35 cellular contexts compared by ENCODE assay signal in genomic region chr10:53447576-53447975, GRCh38.
"Had no signal": no experiment of that assay in that cellular context is flagged by ENCODE, and none has a peak within 500 bp of the region (broad histone marks: within the 10 kb centered on the region; RNA-seq: fewer than 3 reads in every experiment).

No MANE protein-coding gene starts in this region.

- H3K27ac ChIP-seq: adrenal gland, ascending aorta, cardiac muscle cell, VCaP had no signal

- H3K27me3 ChIP-seq: adrenal gland, ascending aorta, cardiac muscle cell had no signal

- FAIRE-seq: TTC549 had no signal

- H3K4me3 Mint-ChIP-seq: activated B cell treated with CpG ODN at 0.5 μM for 24 hours; activated CD4-positive, alpha-beta memory T cell treated with anti-CD3 and anti-CD28 coated beads for 36 hours; activated CD4-positive, alpha-beta T cell treated with anti-CD3 and anti-CD28 coated beads, Interleukin-2, amount 10 ng/mL, durations not matched to agents 24 days and 14 days; activated CD8-positive, alpha-beta memory T cell treated with anti-CD3 and anti-CD28 coated beads, Interleukin-2, amount 10 ng/mL, durations not matched to agents 7 days and 5 days; activated CD8-positive, alpha-beta T cell treated with anti-CD3 and anti-CD28 coated beads, Interleukin-2, amount 10 ng/mL, durations not matched to agents 7 days and 5 days; activated naive CD4-positive, alpha-beta T cell treated with anti-CD3 and anti-CD28 coated beads for 36 hours; activated naive CD8-positive, alpha-beta T cell treated with anti-CD3 and anti-CD28 coated beads for 36 hours; activated T-cell treated with anti-CD3 and anti-CD28 coated beads, Interleukin-2, amount 50 U/mL, for 4 hours; activated T-cell treated with anti-CD3 and anti-CD28 coated beads, Interleukin-2, amount 50 U/mL, for 72 hours; activated T-helper 1 cell treated with anti-CD3 and anti-CD28 coated beads, Interleukin-12 subunit alpha, Interleukin-12 subunit beta, Interleukin-2, Interleukin-4 antibody, amounts not matched to agents 30 ng/mL and 10 ng/mL and 1 ng/mL, durations not matched to agents 14 hours and 24 hours and 36 hours; activated T-helper 17 cell treated with anti-CD3 and anti-CD28 coated beads, Interleukin-2, amount 50 U/mL, for 72 hours; brain; central memory CD8-positive, alpha-beta T cell; T-helper 1 cell treated with Interleukin-12 subunit alpha and Interleukin-12 subunit beta and Interleukin-4 antibody, amounts not matched to agents 30 μg/mL and 1 μg/mL, for 36 hours had no signal

- ATAC-seq: activated CD8-positive, alpha-beta memory T cell treated with anti-CD3 and anti-CD28 coated beads, Interleukin-2, amount 10 ng/mL, durations not matched to agents 7 days and 5 days; activated CD8-positive, alpha-beta T cell treated with anti-CD3 and anti-CD28 coated beads, Interleukin-2, amount 10 ng/mL, durations not matched to agents 7 days and 5 days; activated naive CD4-positive, alpha-beta T cell treated with anti-CD3 and anti-CD28 coated beads, Interleukin-2, amount 50 U/mL, for 72 hours; activated T-cell treated with anti-CD3 and anti-CD28 coated beads, Interleukin-2, amount 50 U/mL, for 4 hours; activated T-cell treated with anti-CD3 and anti-CD28 coated beads, Interleukin-2, amount 50 U/mL, for 72 hours; activated T-helper 17 cell treated with anti-CD3 and anti-CD28 coated beads, Interleukin-2, amount 50 U/mL, for 72 hours had no signal

- H3K36me3 ChIP-seq: adrenal gland, ascending aorta, cardiac muscle cell had no signal

- H3K4me1 ChIP-seq: adrenal gland, ascending aorta had no signal

- H3K9me3 ChIP-seq: adrenal gland, ascending aorta had no signal

- H3K27ac Mint-ChIP-seq: activated B cell treated with CpG ODN at 0.5 μM for 24 hours; activated CD4-positive, alpha-beta memory T cell treated with anti-CD3 and anti-CD28 coated beads for 36 hours; activated CD4-positive, alpha-beta T cell treated with anti-CD3 and anti-CD28 coated beads, Interleukin-2, amount 10 ng/mL, durations not matched to agents 24 days and 14 days; activated CD8-positive, alpha-beta memory T cell treated with anti-CD3 and anti-CD28 coated beads, Interleukin-2, amount 10 ng/mL, durations not matched to agents 7 days and 5 days; activated CD8-positive, alpha-beta T cell treated with anti-CD3 and anti-CD28 coated beads, Interleukin-2, amount 10 ng/mL, durations not matched to agents 7 days and 5 days; activated naive CD4-positive, alpha-beta T cell treated with anti-CD3 and anti-CD28 coated beads for 36 hours; activated naive CD4-positive, alpha-beta T cell treated with anti-CD3 and anti-CD28 coated beads, Interleukin-2, amount 50 U/mL, for 72 hours; activated naive CD8-positive, alpha-beta T cell treated with anti-CD3 and anti-CD28 coated beads for 36 hours; activated T-cell treated with anti-CD3 and anti-CD28 coated beads, Interleukin-2, amount 50 U/mL, for 72 hours; activated T-helper 1 cell treated with anti-CD3 and anti-CD28 coated beads, Interleukin-12 subunit alpha, Interleukin-12 subunit beta, Interleukin-2, Interleukin-4 antibody, amounts not matched to agents 30 ng/mL and 10 ng/mL and 1 ng/mL, durations not matched to agents 14 hours and 24 hours and 36 hours; activated T-helper 17 cell treated with anti-CD3 and anti-CD28 coated beads, Interleukin-2, amount 50 U/mL, for 72 hours; brain; T-helper 1 cell treated with Interleukin-12 subunit alpha and Interleukin-12 subunit beta and Interleukin-4 antibody, amounts not matched to agents 30 μg/mL and 1 μg/mL, for 36 hours had no signal

- H3K4me1 Mint-ChIP-seq: activated B cell treated with CpG ODN at 0.5 μM for 24 hours; activated CD4-positive, alpha-beta T cell treated with anti-CD3 and anti-CD28 coated beads, Interleukin-2, amount 10 ng/mL, durations not matched to agents 24 days and 14 days; activated CD8-positive, alpha-beta memory T cell treated with anti-CD3 and anti-CD28 coated beads, Interleukin-2, amount 10 ng/mL, durations not matched to agents 7 days and 5 days; activated naive CD8-positive, alpha-beta T cell treated with anti-CD3 and anti-CD28 coated beads for 36 hours; activated T-helper 17 cell treated with anti-CD3 and anti-CD28 coated beads, Interleukin-2, amount 50 U/mL, for 72 hours; brain; central memory CD8-positive, alpha-beta T cell had no signal

- H3K4me3 ChIP-seq: adrenal gland, ascending aorta, cardiac muscle cell had no signal

- H3K36me3 Mint-ChIP-seq: activated CD4-positive, alpha-beta memory T cell treated with anti-CD3 and anti-CD28 coated beads for 36 hours; activated CD8-positive, alpha-beta memory T cell treated with anti-CD3 and anti-CD28 coated beads, Interleukin-2, amount 10 ng/mL, durations not matched to agents 7 days and 5 days; activated naive CD4-positive, alpha-beta T cell treated with anti-CD3 and anti-CD28 coated beads, Interleukin-2, amount 50 U/mL, for 72 hours; activated naive CD8-positive, alpha-beta T cell treated with anti-CD3 and anti-CD28 coated beads for 36 hours; brain had no signal

- DNase-seq: activated B cell treated with CpG ODN at 0.5 μM for 24 hours; activated CD4-positive, alpha-beta memory T cell treated with anti-CD3 and anti-CD28 coated beads for 36 hours; activated CD4-positive, alpha-beta T cell treated with anti-CD3 and anti-CD28 coated beads for 4 hours; activated CD4-positive, alpha-beta T cell treated with anti-CD3 and anti-CD28 coated beads, Interleukin-2, amount 10 ng/mL, durations not matched to agents 24 days and 14 days; activated CD4-positive, alpha-beta T cell treated with anti-CD3 and anti-CD28 coated beads, Interleukin-2, amount 50 U/mL, for 1 hour; activated CD4-positive, alpha-beta T cell treated with anti-CD3 and anti-CD28 coated beads, Interleukin-2, amount 50 U/mL, for 4 hours; activated CD4-positive, CD25-positive, alpha-beta regulatory T cell treated with anti-CD3 and anti-CD28 coated beads, Interleukin-2, amount 50 U/mL, for 72 hours; activated CD8-positive, alpha-beta memory T cell treated with anti-CD3 and anti-CD28 coated beads for 24 hours; activated CD8-positive, alpha-beta memory T cell treated with anti-CD3 and anti-CD28 coated beads, Interleukin-2, amount 10 ng/mL, durations not matched to agents 7 days and 5 days; activated CD8-positive, alpha-beta T cell treated with anti-CD3 and anti-CD28 coated beads, Interleukin-2, amount 10 ng/mL, durations not matched to agents 7 days and 5 days; activated effector memory CD4-positive, alpha-beta T cell treated with anti-CD3 and anti-CD28 coated beads, Interleukin-2, amount 50 U/mL, for 16 hours; activated gamma-delta T cell treated with Interleukin-2 at 50 U/mL for 16 hours; activated naive CD4-positive, alpha-beta T cell; activated naive CD4-positive, alpha-beta T cell treated with anti-CD3 and anti-CD28 coated beads for 36 hours; activated naive CD4-positive, alpha-beta T cell treated with anti-CD3 and anti-CD28 coated beads, Interleukin-2, amount 50 U/mL, for 16 hours; activated naive CD8-positive, alpha-beta T cell treated with anti-CD3 and anti-CD28 coated beads for 36 hours; activated T-cell treated with anti-CD3 and anti-CD28 coated beads for 4 hours; activated T-cell treated with anti-CD3 and anti-CD28 coated beads, Interleukin-2, amount 50 U/mL, for 1 hour; activated T-cell treated with anti-CD3 and anti-CD28 coated beads, Interleukin-2, amount 50 U/mL, for 4 hours; activated T-cell treated with anti-CD3 and anti-CD28 coated beads, Interleukin-2, amount 50 U/mL, for 72 hours; adrenal gland; amniotic stem cell; cerebellar nuclear complex; SW 1271; T-helper 1 cell had no signal

- H3K27me3 Mint-ChIP-seq: activated B cell treated with CpG ODN at 0.5 μM for 24 hours; activated CD4-positive, alpha-beta memory T cell treated with anti-CD3 and anti-CD28 coated beads for 36 hours; activated CD4-positive, alpha-beta T cell treated with anti-CD3 and anti-CD28 coated beads, Interleukin-2, amount 10 ng/mL, durations not matched to agents 24 days and 14 days; activated CD8-positive, alpha-beta memory T cell treated with anti-CD3 and anti-CD28 coated beads, Interleukin-2, amount 10 ng/mL, durations not matched to agents 7 days and 5 days; activated naive CD8-positive, alpha-beta T cell treated with anti-CD3 and anti-CD28 coated beads for 36 hours; activated T-helper 17 cell treated with anti-CD3 and anti-CD28 coated beads, Interleukin-2, amount 50 U/mL, for 72 hours; brain; central memory CD8-positive, alpha-beta T cell had no signal
